ENCODE assay signal across 17 cellular contexts in genomic region chr10:46294641-46295230, GRCh38. TPM values are rescaled to one million over a fixed set of nuclear protein-coding genes. Genes with fewer than 3 reads are reported as not detected.
DNase-seq lines count a peak whose midpoint lies in the region; ATAC-seq, FAIRE-seq and TF ChIP-seq lines count a peak whose summit lies in the region.
"Had no signal": no experiment of that assay in that cellular context is flagged by ENCODE, and none has a peak within 500 bp of the region (broad histone marks: within the 10 kb centered on the region; RNA-seq: fewer than 3 reads in every experiment).

No MANE protein-coding gene starts in this region.

- ATAC-seq in gastrocnemius medialis = no peak
- ATAC-seq: CD8-positive, alpha-beta T cell had no signal

- H2BK20ac ChIP-seq in H1 (ENCODE audit: low read length) = no peak overlapping the region

- no peaks in the 10 kb centered on the region for H3K9me3 Mint-ChIP-seq in activated naive CD4-positive, alpha-beta T cell treated with anti-CD3 and anti-CD28 coated beads, Interleukin-2, amount 10 ng/mL, durations not matched to agents 7 days and 5 days
- no peaks in the 10 kb centered on the region for H3K9me3 Mint-ChIP-seq in activated T-helper 2 cell treated with anti-CD3 and anti-CD28 coated beads, Interferon-gamma antibody, Interleukin-2, Interleukin-4, amounts not matched to agents 10 μg/mL and 5 μg/mL and 100 μg/mL, durations not matched to agents 14 hours and 24 hours and 36 hours
- H3K9me3 Mint-ChIP-seq: CD8-positive, alpha-beta T cell had no signal

- no peak overlapping the region for H2BK120ac ChIP-seq in H1 (replicated peaks; ENCODE audit: low read depth, low read length)

- no peak overlapping the region for H3K4ac ChIP-seq in H1 (replicated peaks; ENCODE audit: insufficient read length, low read depth, low read length)

- peaks cover 13% of the 10 kb centered on the region; the same call in 1 of the 2 replicates for H3K23me2 ChIP-seq in H1 (ENCODE audit: low read depth, low read length)

- H3K27me3 ChIP-seq in H1 (replicated peaks in 1 of 4; ENCODE audit: control insufficient read depth in 3 of 4, extremely low read depth in 1 of 4, insufficient read depth in 3 of 4, low read length in 3 of 4) (no peaks in the 10 kb centered on the region; a peak in 1 of 7 replicates), neutrophil (no peaks in the 10 kb centered on the region), MG63 (no peaks in the 10 kb centered on the region), gastrocnemius medialis (peaks cover 0 to 3% (median 0%) of the 10 kb centered on the region in 3 donors)

- TF ChIP-seq RAD21 in H1 (IDR thresholded peaks at IDR 0.05 in 1 of 2, conservative IDR thresholded peaks at IDR 0.05 in 1 of 2; ENCODE audit: low read depth in 2 of 2, low read length in 2 of 2) = no peak

- H3K4me1 ChIP-seq in H1 (replicated peaks in 1 of 4; ENCODE audit: control insufficient read depth in 3 of 4, insufficient read depth in 4 of 4, low read length in 3 of 4) (peaks cover 0 to 10% (median under 1%) of the 10 kb centered on the region in 4 experiments; a peak in 4 of 7 replicates), neutrophil (ENCODE audit: control insufficient read depth in 1 of 2, insufficient read depth in 1 of 2, low read depth in 1 of 2, low read length in 1 of 2) (peaks cover 54 to 57% of the 10 kb centered on the region in 2 experiments), gastrocnemius medialis (no peaks in the 10 kb centered on the region)

- CTCF ChIA-PET in activated naive CD4-positive, alpha-beta T cell treated with anti-CD3 and anti-CD28 coated beads, Interleukin-2, amount 10 ng/mL, durations not matched to agents 7 days and 5 days (lab: Charles Lee) = no interaction called here
- CTCF ChIA-PET in H1 (lab: Charles Lee; ENCODE audit: partially characterized antibody) = interaction anchor here (0.9 to 1.5 kb wide), 6 partner anchors 12 to 69 kb away, joined by 3 to 6 read pairs (median 3); no protein-coding TSS in a partner anchor

- H3K9me3 ChIP-seq in H1 (ENCODE audit: insufficient read depth in 2 of 2, low read depth in 1 of 2, low read length in 1 of 2) = no peaks in the 10 kb centered on the region
- no peaks in the 10 kb centered on the region for H3K9me3 ChIP-seq in neutrophil
- H3K9me3 ChIP-seq in MG63 = no peaks in the 10 kb centered on the region
- H3K9me3 ChIP-seq in gastrocnemius medialis = no peaks in the 10 kb centered on the region

- no peak for TF ChIP-seq CTCF in H1 (IDR thresholded peaks at IDR 0.05; ENCODE audit: control extremely low read depth in 1 of 3, insufficient read depth in 1 of 3, low read depth in 1 of 3, low read length in 3 of 3)
- no peak for TF ChIP-seq CTCF in neutrophil (IDR thresholded peaks at IDR 0.05)
- TF ChIP-seq CTCF in gastrocnemius medialis (IDR thresholded peaks at IDR 0.05 in 4 of 5, conservative IDR thresholded peaks at IDR 0.05 in 1 of 5) = no peak

- no peaks in the 10 kb centered on the region for H3K36me3 Mint-ChIP-seq in activated naive CD4-positive, alpha-beta T cell treated with anti-CD3 and anti-CD28 coated beads, Interleukin-2, amount 10 ng/mL, durations not matched to agents 7 days and 5 days
- H3K36me3 Mint-ChIP-seq in activated T-helper 2 cell treated with anti-CD3 and anti-CD28 coated beads, Interferon-gamma antibody, Interleukin-2, Interleukin-4, amounts not matched to agents 10 μg/mL and 5 μg/mL and 100 μg/mL, durations not matched to agents 14 hours and 24 hours and 36 hours (ENCODE audit: low read depth) = no peaks in the 10 kb centered on the region
- H3K36me3 Mint-ChIP-seq: CD8-positive, alpha-beta T cell had no signal

- H4K5ac ChIP-seq in H1 (ENCODE audit: insufficient read length, low read depth, low read length) = no peak overlapping the region

- DNase-seq in activated naive CD4-positive, alpha-beta T cell treated with Interleukin-2 at 50 U/mL for 16 hours = peak; percentile 0
- no peak for DNase-seq in activated naive CD4-positive, alpha-beta T cell treated with anti-CD3 and anti-CD28 coated beads, Interleukin-2, amount 10 ng/mL, durations not matched to agents 7 days and 5 days
- DNase-seq in H1 (ENCODE audit: low read depth in 1 of 2, low spot score in 2 of 2) = no peak
- DNase-seq in MG63 = no peak
- DNase-seq in gastrocnemius medialis = no peak
- DNase-seq in activated T-helper 2 cell treated with anti-CD3 and anti-CD28 coated beads, Interferon-gamma antibody, Interleukin-2, Interleukin-4, amounts not matched to agents 10 μg/mL and 5 μg/mL and 100 μg/mL, durations not matched to agents 14 hours and 24 hours and 36 hours (ENCODE audit: low spot score) = no peak
- DNase-seq: AML-193, GOT3, NCI-H1092 treated with DMSO at 0.1 percent for 48 hours, NCI-H1694, NCI-H2107, NCI-H226, RPMI8226 had no signal

- H3K56ac ChIP-seq in H1 (replicated peaks; ENCODE audit: insufficient read length, low read depth, low read length) = no peak overlapping the region

- TF ChIP-seq POLR2A in H1 (IDR thresholded peaks at IDR 0.05; ENCODE audit: control extremely low read depth in 1 of 2, low read depth in 2 of 2, low read length in 2 of 2) (no peak), gastrocnemius medialis (IDR thresholded peaks at IDR 0.05) (no peak)

- H4K91ac ChIP-seq in H1 (replicated peaks; ENCODE audit: insufficient read length, low read length) = no peak overlapping the region

- no peak overlapping the region for H2AK5ac ChIP-seq in H1 (ENCODE audit: low read depth, low read length)

- H3K14ac ChIP-seq in H1 (ENCODE audit: insufficient read length) = no peak overlapping the region

- no peak overlapping the region for H3K9ac ChIP-seq in H1 (replicated peaks in 1 of 4; ENCODE audit: extremely low read depth in 1 of 4, low read depth in 3 of 4, low read length in 3 of 4)

- POLR2A ChIA-PET in H1 (lab: Charles Lee; ENCODE audit: partially characterized antibody) = no interaction called here

- H3K23ac ChIP-seq in H1 (ENCODE audit: insufficient read length) = no peak overlapping the region

- no peaks in the 10 kb centered on the region for H3K36me3 ChIP-seq in H1 (ENCODE audit: control insufficient read depth in 2 of 4, insufficient read depth in 4 of 4, low read length in 3 of 4)
- no peaks in the 10 kb centered on the region for H3K36me3 ChIP-seq in neutrophil
- H3K36me3 ChIP-seq in MG63 = no peaks in the 10 kb centered on the region
- H3K36me3 ChIP-seq in gastrocnemius medialis = no peaks in the 10 kb centered on the region

- 88% methylated on average over 8 of the region's 8 CpGs; no CpG with 5 or more reads in 1 of the 2 experiments for WGBS in H1 (ENCODE audit: extremely low coverage in 1 of 2, insufficient coverage in 1 of 2, insufficient read length in 1 of 2, insufficient replicate concordance in 2 of 2, low coverage in 1 of 2, low lambda C conversion rate in 2 of 2, missing lambda C conversion rate in 1 of 2), 2 experiments

- H3K79me1 ChIP-seq in H1 (ENCODE audit: low read depth, low read length) = no peaks in the 10 kb centered on the region

- no peak overlapping the region for H3K4me3 Mint-ChIP-seq in activated naive CD4-positive, alpha-beta T cell treated with anti-CD3 and anti-CD28 coated beads, Interleukin-2, amount 10 ng/mL, durations not matched to agents 7 days and 5 days
- H3K4me3 Mint-ChIP-seq in activated T-helper 2 cell treated with anti-CD3 and anti-CD28 coated beads, Interferon-gamma antibody, Interleukin-2, Interleukin-4, amounts not matched to agents 10 μg/mL and 5 μg/mL and 100 μg/mL, durations not matched to agents 14 hours and 24 hours and 36 hours (ENCODE audit: low read depth) = no peak overlapping the region
- H3K4me3 Mint-ChIP-seq: CD8-positive, alpha-beta T cell had no signal

- H3K27ac Mint-ChIP-seq in activated naive CD4-positive, alpha-beta T cell treated with anti-CD3 and anti-CD28 coated beads, Interleukin-2, amount 10 ng/mL, durations not matched to agents 7 days and 5 days = no peak overlapping the region
- H3K27ac Mint-ChIP-seq in activated T-helper 2 cell treated with anti-CD3 and anti-CD28 coated beads, Interferon-gamma antibody, Interleukin-2, Interleukin-4, amounts not matched to agents 10 μg/mL and 5 μg/mL and 100 μg/mL, durations not matched to agents 14 hours and 24 hours and 36 hours = no peak overlapping the region
- H3K27ac Mint-ChIP-seq: CD8-positive, alpha-beta T cell had no signal

- H3K79me2 ChIP-seq in H1 (ENCODE audit: control insufficient read depth in 1 of 2, insufficient read depth in 2 of 2, low read length in 2 of 2) = no peaks in the 10 kb centered on the region

- H4K20me1 ChIP-seq in H1 (replicated peaks in 1 of 2; ENCODE audit: control insufficient read depth in 1 of 2, insufficient read depth in 2 of 2, low read length in 2 of 2) = peaks cover 0 to 10% of the 10 kb centered on the region in 2 experiments

- TF ChIP-seq EP300 in H1 (IDR thresholded peaks at IDR 0.05; ENCODE audit: borderline replicate concordance in 1 of 2, low read depth in 2 of 2, low read length in 2 of 2) = no peak

- intact Hi-C loops in gastrocnemius medialis (cut with DNase I; ENCODE audit: low total_unique reads) = no loop called here
- intact Hi-C loops in activated T-helper 2 cell treated with anti-CD3 and anti-CD28 coated beads, Interferon-gamma antibody, Interleukin-2, Interleukin-4, amounts not matched to agents 10 μg/mL and 5 μg/mL and 100 μg/mL, durations not matched to agents 14 hours and 24 hours and 36 hours (cut with micrococcal nuclease) = no loop called here

- in situ Hi-C loops in gastrocnemius medialis (cut with MboI; ENCODE audit: low sequenced_read_pairs in 4 of 4) = loop anchor here in 1 of 4 donors (25.0 kb wide), 1 partner anchor 1093 kb away; the partner anchor contains the start of gene ZNF488

- H3K27me3 Mint-ChIP-seq in activated naive CD4-positive, alpha-beta T cell treated with anti-CD3 and anti-CD28 coated beads, Interleukin-2, amount 10 ng/mL, durations not matched to agents 7 days and 5 days = peaks cover 30% of the 10 kb centered on the region
- H3K27me3 Mint-ChIP-seq in activated T-helper 2 cell treated with anti-CD3 and anti-CD28 coated beads, Interferon-gamma antibody, Interleukin-2, Interleukin-4, amounts not matched to agents 10 μg/mL and 5 μg/mL and 100 μg/mL, durations not matched to agents 14 hours and 24 hours and 36 hours (ENCODE audit: low read depth) = no peaks in the 10 kb centered on the region

- H3K18ac ChIP-seq in H1 (ENCODE audit: extremely low read depth, low read length) = no peak overlapping the region

- no peak overlapping the region for H2BK12ac ChIP-seq in H1 (ENCODE audit: low read depth, low read length)

- H3K27ac ChIP-seq in H1 (ENCODE audit: low read depth, low read length) = no peak overlapping the region
- peak overlapping the region; percentile 42 for H3K27ac ChIP-seq in neutrophil
- H3K27ac ChIP-seq in gastrocnemius medialis = no peak overlapping the region

- H3K4me3 ChIP-seq in H1 (ENCODE audit: extremely low read depth in 1 of 4, insufficient read depth in 2 of 4, low read depth in 3 of 4, low read length in 4 of 4) (no peak overlapping the region), neutrophil (ENCODE audit: low read depth in 1 of 2, low read length in 1 of 2) (no peak overlapping the region), MG63 (no peak overlapping the region), gastrocnemius medialis (no peak overlapping the region)

- no peak overlapping the region for H2BK5ac ChIP-seq in H1 (ENCODE audit: low read depth, low read length)

- H3K4me2 ChIP-seq in H1 (ENCODE audit: insufficient read depth in 1 of 2, low read depth in 2 of 2, low read length in 2 of 2) = no peak overlapping the region

- no peak overlapping the region for H2AFZ ChIP-seq in H1 (ENCODE audit: low read length)

- peaks cover 30% of the 10 kb centered on the region for H3K4me1 Mint-ChIP-seq in activated naive CD4-positive, alpha-beta T cell treated with anti-CD3 and anti-CD28 coated beads, Interleukin-2, amount 10 ng/mL, durations not matched to agents 7 days and 5 days
- H3K4me1 Mint-ChIP-seq in activated T-helper 2 cell treated with anti-CD3 and anti-CD28 coated beads, Interferon-gamma antibody, Interleukin-2, Interleukin-4, amounts not matched to agents 10 μg/mL and 5 μg/mL and 100 μg/mL, durations not matched to agents 14 hours and 24 hours and 36 hours (ENCODE audit: low read depth) = peaks cover 15% of the 10 kb centered on the region

- H2BK15ac ChIP-seq in H1 (ENCODE audit: low read length) = no peak overlapping the region

- FAIRE-seq in H1 (lab: Jason Lieb, UNC) = no peak
- FAIRE-seq: D721Med had no signal

- H4K8ac ChIP-seq in H1 (ENCODE audit: extremely low read depth, insufficient read depth, low read length) = peak overlapping the region; percentile 47

RNA-seq across cellular contexts. Expression of gene ANTXRL, which starts 7.9 kb away (rescaled TPM):
- total RNA-seq in H1 (2021; fragmentation: NEBNext Ultra II Directional; extraction: Animal tissue kit (Norgen Biotek cat#: 25700)) = not detected in 2 replicates
- not detected in 2 replicates for polyA plus RNA-seq in H1 (2011; rRNA removed)
- not detected for polyA plus RNA-seq in H1 (2011; cell fraction: cytosol; rRNA removed)
- not detected for polyA plus RNA-seq in H1 (2011; cell fraction: nucleus; rRNA removed)
- not detected in 4 replicates for polyA plus RNA-seq in H1 (2012, experiment 1 of 2)
- not detected for polyA plus RNA-seq in H1 (2012, experiment 2 of 2)
- polyA plus RNA-seq in H1 (2013, experiment 1 of 2) = not detected
- polyA plus RNA-seq in H1 (2013, experiment 2 of 2) = not detected
- not detected in 2 replicates for polyA minus RNA-seq in H1 (2011; rRNA and poly(A)+ RNA removed)
- not detected for polyA minus RNA-seq in H1 (2011; cell fraction: cytosol; rRNA and poly(A)+ RNA removed)
- polyA minus RNA-seq in H1 (2011; cell fraction: nucleus; rRNA and poly(A)+ RNA removed) = not detected
- total RNA-seq in MG63 (2014; rRNA removed; shearing (Covaris generic); ENCODE audit: low replicate concordance) = not detected in 2 replicates
- total RNA-seq in gastrocnemius medialis = not detected
- total RNA-seq in activated T-helper 2 cell treated with anti-CD3 and anti-CD28 coated beads, Interferon-gamma antibody, Interleukin-2, Interleukin-4, amounts not matched to agents 10 μg/mL and 5 μg/mL and 100 μg/mL, durations not matched to agents 14 hours and 24 hours and 36 hours = not detected in 2 replicates
- total RNA-seq: CD8-positive, alpha-beta T cell; M059J had no signal
